ENCODE assay signal across 8 cellular contexts in genomic region chr2:231662028-231662810, GRCh38.
DNase-seq lines count a peak whose midpoint lies in the region; ATAC-seq and TF ChIP-seq lines count a peak whose summit lies in the region.

No MANE protein-coding gene starts in this region.

- CTCF ChIA-PET in AG04449 (lab: Yijun Ruan, JAX), result interaction anchor here (1.2 to 7.9 kb wide), 4 partner anchors 13 to 45 kb away, joined by 5 to 109 read pairs (median 10); no protein-coding TSS in a partner anchor

- DNase-seq in AG04449 (ENCODE audit: low read depth, low spot score), result peak; percentile 61
- DNase-seq in NK-92 treated with Interleukin-12 subunit alpha and Interleukin-12 subunit beta, amount 100 ng/mL, for 24 hours (lab: John Stamatoyannopoulos, UW), result peak; percentile 97
- DNase-seq in activated T-cell treated with anti-CD3 and anti-CD28 coated beads for 1 hour (ENCODE audit: low read depth), result peak; percentile 96
- DNase-seq in epidermal melanocyte (ENCODE audit: insufficient read length, low spot score), result peak; percentile 51
- peak; percentile 93 for DNase-seq in middle frontal gyrus (ENCODE audit: extremely low spot score, low spot score)
- peak; percentile 94 to 95 for DNase-seq in stimulated activated CD8-positive, alpha-beta memory T cell treated with anti-CD3 and anti-CD28 coated beads, Interleukin-15, amount 100 ng/mL, for 48 hours (ENCODE audit: low read depth in 2 of 2)

- TF ChIP-seq CTCF in AG04449 (IDR thresholded peaks at IDR 0.05; ENCODE audit: insufficient read depth, low read length, missing control alignments), result no peak

- POLR2A ChIA-PET in AG04449 (lab: Yijun Ruan, JAX), result interaction anchor here (2.5 kb wide), 1 partner anchor 19 kb away, joined by 4 read pairs; no protein-coding TSS in a partner anchor

- ATAC-seq in GM18868 (IDR thresholded peaks at IDR 0.05; ENCODE audit: unreplicated experiment), result peak; percentile 70
- peak; percentile 58 for ATAC-seq in HG03103 (IDR thresholded peaks at IDR 0.05; ENCODE audit: low read depth, unreplicated experiment)

- peak overlapping the region; percentile 43 for H3K4me3 ChIP-seq in AG04449 (ENCODE audit: low read depth, low read length)

Comparison
In these comparisons a context has a peak if more than half of its experiments do, and no peak if none do; other contexts are left out.
1. Peak in every context shown above with its lines: DNase-seq, ATAC-seq and H3K4me3 ChIP-seq.